ENCODE assay signal across 1 cellular context in the genomic region with DNA sequence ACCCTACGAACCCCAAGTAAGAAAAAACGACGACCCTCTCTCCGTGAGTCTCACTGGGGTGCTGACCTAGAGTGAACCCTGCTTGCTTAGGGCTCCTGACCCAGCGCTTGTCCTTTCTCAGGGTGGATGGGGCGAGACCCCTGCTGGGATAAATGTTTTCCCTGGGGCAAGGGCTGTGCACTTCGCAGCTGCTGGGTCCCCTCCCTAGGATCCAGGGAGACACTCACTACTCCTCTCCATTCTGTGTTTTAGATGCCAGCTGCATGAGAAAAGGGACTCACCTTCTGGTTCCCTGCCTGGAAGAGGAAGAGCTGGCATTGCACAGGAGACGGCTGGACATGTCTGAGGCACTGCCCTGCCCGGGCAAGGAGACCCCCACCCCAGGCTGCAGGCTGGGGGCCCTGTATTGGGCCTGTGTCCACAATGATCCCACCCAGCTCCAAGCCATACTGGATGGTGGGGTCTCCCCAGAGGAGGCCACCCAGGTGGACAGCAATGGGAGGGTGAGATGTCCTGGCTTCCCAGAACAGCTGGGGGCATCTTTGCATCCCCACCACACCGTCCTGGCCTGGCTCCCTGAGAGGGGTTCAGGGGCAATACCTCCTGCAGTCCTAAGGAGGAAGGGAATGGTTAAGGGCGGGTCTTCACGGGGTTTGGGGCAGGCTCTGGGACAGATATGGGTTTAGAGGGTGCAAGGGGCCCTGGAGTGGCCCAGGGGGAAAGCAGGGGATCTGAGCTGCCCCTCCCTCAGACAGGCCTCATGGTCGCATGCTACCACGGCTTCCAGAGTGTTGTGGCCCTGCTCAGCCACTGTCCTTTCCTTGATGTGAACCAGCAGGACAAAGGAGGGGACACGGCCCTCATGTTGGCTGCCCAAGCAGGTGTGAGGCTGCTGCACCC.
TF ChIP-seq lines count a peak whose summit lies in the region.

No MANE protein-coding gene starts in this region.

TF ChIP-seq in H1, 55 proteins besides CTCF, POLR2A, EP300 and RAD21:
- no peak for TF ChIP-seq KDM4A (IDR thresholded peaks at IDR 0.05; ENCODE audit: low read depth, low read length, severe bottlenecking)
- TF ChIP-seq ZNF274 (IDR thresholded peaks at IDR 0.05; ENCODE audit: borderline replicate concordance, extremely low read depth, low read length): no peak
- TF ChIP-seq HDAC2 (IDR thresholded peaks at IDR 0.05; ENCODE audit: borderline replicate concordance in 1 of 2, low read depth in 2 of 2, low read length in 2 of 2): no peak
- TF ChIP-seq PHF8 (conservative IDR thresholded peaks at IDR 0.05; ENCODE audit: low read depth, low read length): no peak
- no peak for TF ChIP-seq SP1 (IDR thresholded peaks at IDR 0.05; ENCODE audit: low read depth, low read length)
- no peak for TF ChIP-seq BACH1 (IDR thresholded peaks at IDR 0.05; ENCODE audit: low read length)
